ENCODE assay signal across 11 cellular contexts in genomic region chr19:38698225-38699026, GRCh38. TPM values are rescaled to one million over a fixed set of nuclear protein-coding genes. Genes with fewer than 3 reads are reported as not detected.
A peak's percentile ranks its signal among the peaks of the same experiment; 100 is the strongest.
DNase-seq lines count a peak whose midpoint lies in the region; ATAC-seq and TF ChIP-seq lines count a peak whose summit lies in the region.
"Had no signal": no experiment of that assay in that cellular context is flagged by ENCODE, and none has a peak within 500 bp of the region (broad histone marks: within the 10 kb centered on the region; RNA-seq: fewer than 3 reads in every experiment).

No MANE protein-coding gene starts in this region.

- 0 out of 2 replicates have a peak, but pooled peaks cover 9% of the 10 kb centered on the region for H3F3A ChIP-seq in GM23338 (replicated peaks; ENCODE audit: low read depth)

- H3K36me3 ChIP-seq in GM23338 (ENCODE audit: insufficient read depth) (peaks cover 8% of the 10 kb centered on the region; the same call in 1 of the 2 replicates), adrenal gland (replicated peaks in 1 of 2) (peaks cover 0 to 28% of the 10 kb centered on the region in 2 donors), right atrium auricular region (peaks cover 57% of the 10 kb centered on the region), WERI-Rb-1 (peaks cover 92% of the 10 kb centered on the region)

- peaks cover 54% of the 10 kb centered on the region for H3K36me3 Mint-ChIP-seq in GM23338 (ENCODE audit: low read depth)

- intact Hi-C loops in adrenal gland (cut with DNase I) = no loop called here

- peaks cover 57% of the 10 kb centered on the region for H3K4me1 Mint-ChIP-seq in GM23338

- peaks cover 23% of the 10 kb centered on the region for H3K27me3 Mint-ChIP-seq in GM23338 (ENCODE audit: insufficient read depth, low read depth, poor library complexity)

- DNase-seq in GM23338 (ENCODE audit: low spot score) = no peak
- no peak for DNase-seq in adrenal gland
- no peak for DNase-seq in right atrium auricular region (ENCODE audit: low spot score)
- no peak for DNase-seq in NCI-H2029 treated with DMSO at 0.1 percent for 48 hours (lab: John Stamatoyannopoulos, UW)
- DNase-seq in cerebellar cortex (ENCODE audit: low spot score) = no peak
- DNase-seq in NCI-H2171 treated with DMSO at 0.1 percent for 48 hours (lab: John Stamatoyannopoulos, UW) = no peak
- no peak for DNase-seq in WERI-Rb-1
- DNase-seq: DMS153; NCI-H1417; stimulated activated CD4-positive, alpha-beta T cell treated with anti-CD3 and anti-CD28 coated beads, Interleukin-2, amount 100 ng/mL, for 48 hours had no signal

- no peaks in the 10 kb centered on the region for H3K9me3 Mint-ChIP-seq in GM23338

- no peaks in the 10 kb centered on the region for H3K27me3 ChIP-seq in GM23338 (ENCODE audit: insufficient read depth)
- H3K27me3 ChIP-seq in adrenal gland = no peaks in the 10 kb centered on the region
- H3K27me3 ChIP-seq in right atrium auricular region = no peaks in the 10 kb centered on the region
- H3K27me3 ChIP-seq in WERI-Rb-1 (ENCODE audit: insufficient read depth, low read depth, severe bottlenecking) = no peaks in the 10 kb centered on the region

- H3K27ac Mint-ChIP-seq in GM23338 = peak overlapping the region; percentile 81

- peak in 1 of 2 experiments; percentile 50; a peak in 2 of 4 replicates for TF ChIP-seq CTCF in GM23338 (conservative IDR thresholded peaks at IDR 0.05; ENCODE audit: low read depth in 2 of 2)
- no peak for TF ChIP-seq CTCF in adrenal gland (IDR thresholded peaks at IDR 0.05)
- no peak for TF ChIP-seq CTCF in right atrium auricular region (IDR thresholded peaks at IDR 0.05)
- TF ChIP-seq CTCF in WERI-Rb-1 (IDR thresholded peaks at IDR 0.05; ENCODE audit: low read depth, low read length) = no peak

- H2AFZ ChIP-seq in GM23338 = no peak overlapping the region

- H3K4me3 Mint-ChIP-seq in GM23338 = no peak overlapping the region

- peak overlapping the region; percentile 76 for H3K27ac ChIP-seq in GM23338 (ENCODE audit: low read depth)
- peak overlapping the region in 4 of 5 donors; percentile 24 to 93 (median 62) for H3K27ac ChIP-seq in adrenal gland
- peak overlapping the region; percentile 90 to 93 for H3K27ac ChIP-seq in right atrium auricular region
- peak overlapping the region in 19 of 21 experiments; percentile 39 to 83 (median 70) for H3K27ac ChIP-seq in skin epidermis
- H3K27ac ChIP-seq in WERI-Rb-1 = no peak overlapping the region

- H3K79me2 ChIP-seq in GM23338 (replicated peaks; ENCODE audit: insufficient read depth) = peaks cover 72% of the 10 kb centered on the region

- no peaks in the 10 kb centered on the region for H3K9me2 ChIP-seq in GM23338 (ENCODE audit: insufficient read depth)

- peaks cover 30% of the 10 kb centered on the region for H4K20me1 ChIP-seq in GM23338 (replicated peaks; ENCODE audit: insufficient read depth)

- TF ChIP-seq POLR2A in adrenal gland (IDR thresholded peaks at IDR 0.05) = no peak

- H3K4me1 ChIP-seq in GM23338 (ENCODE audit: insufficient read depth) (peaks cover 25% of the 10 kb centered on the region), adrenal gland (replicated peaks in 1 of 2) (peaks cover 50 to 93% of the 10 kb centered on the region in 2 donors), right atrium auricular region (peaks cover 3 to 94% of the 10 kb centered on the region in 2 donors)

- peak; percentile 24 for ATAC-seq in GM23338

- H3K4me2 ChIP-seq in GM23338 = 0 out of 2 replicates have a peak overlapping the region, but pooled peaks have one; percentile 26

- 80 to 87% (median 82%) methylated on average over 14 to 22 of the region's 22 CpGs for WGBS in adrenal gland, 4 donors

- H3K9me3 ChIP-seq in adrenal gland (replicated peaks in 1 of 3) (no peaks in the 10 kb centered on the region), right atrium auricular region (no peaks in the 10 kb centered on the region), WERI-Rb-1 (ENCODE audit: severe bottlenecking) (no peaks in the 10 kb centered on the region)

- H3K4me3 ChIP-seq in GM23338 = no peak overlapping the region
- H3K4me3 ChIP-seq in adrenal gland = no peak overlapping the region
- H3K4me3 ChIP-seq in right atrium auricular region = no peak overlapping the region
- H3K4me3 ChIP-seq in skin epidermis = no peak overlapping the region
- H3K4me3 ChIP-seq in WERI-Rb-1 (ENCODE audit: low read depth, low read length) = no peak overlapping the region

TF ChIP-seq in GM23338, 12 proteins besides CTCF, POLR2A, EP300 and RAD21:
- TF ChIP-seq POLR2AphosphoS5 (IDR thresholded peaks at IDR 0.05; ENCODE audit: low read depth) (0 out of 2 replicates have a peak, but pooled peaks have one; percentile 18), CREB1 (CRISPR knock-in tag; IDR thresholded peaks at IDR 0.05; ENCODE audit: low read depth) (no peak)

RNA-seq across cellular contexts. Expression of gene CAPN12, which starts 45.8 kb away (rescaled TPM):
- total RNA-seq in GM23338 (2014; rRNA removed; shearing (Covaris generic)) = 8.0 and 20.5 TPM in 2 replicates
- polyA plus RNA-seq in GM23338 (2016; fragmentation: Nextera tagmentation; extraction: Ambion mirVana) (19.1 and 21.8 TPM in 2 replicates), adrenal gland (10 to 100 TPM in 2 of 3 donors, under 1 TPM in 1; 0.68 to 23.1 (median 11.2) TPM)
- total RNA-seq in adrenal gland (1 to 10 TPM in 5 of 8 donors, under 1 TPM in 2, not detected in 1; 0.39 to 5.0 (median 3.7) TPM), right atrium auricular region (under 1 TPM; 0.74 to 0.90 TPM)

RNA-seq across cellular contexts. Expression of gene ACTN4, which starts 51.0 kb away (rescaled TPM):
- 379 and 427 TPM in 2 replicates for total RNA-seq in GM23338 (2014; rRNA removed; shearing (Covaris generic))
- polyA plus RNA-seq in GM23338 (2016; fragmentation: Nextera tagmentation; extraction: Ambion mirVana) = 54.6 and 68.9 TPM in 2 replicates
- 100 to 1,000 TPM; 430 to 773 (median 575) TPM for total RNA-seq in adrenal gland
- polyA plus RNA-seq in adrenal gland = 100 to 1,000 TPM; 148 to 586 (median 554) TPM
- total RNA-seq in right atrium auricular region = 100 to 1,000 TPM; 115 to 180 TPM
